In the genomic region with DNA sequence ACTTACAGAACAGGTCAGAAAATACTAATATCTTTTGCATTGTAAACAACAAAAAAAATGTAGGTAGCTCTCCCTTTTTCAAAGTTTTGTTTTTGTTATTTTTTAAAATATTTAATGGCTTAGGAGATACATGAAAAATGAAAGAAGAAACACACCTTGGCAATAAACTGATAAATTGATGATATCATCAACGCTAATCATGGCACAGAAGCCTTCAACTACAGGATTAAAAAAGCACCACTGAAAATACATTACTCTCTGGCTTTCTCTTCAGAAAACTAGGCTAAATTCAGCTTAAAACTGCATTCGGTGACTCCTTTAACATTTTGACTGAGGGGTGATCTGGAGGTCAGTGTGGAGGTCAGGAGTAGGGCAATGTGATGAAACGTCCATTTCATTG, we compare ENCODE assay signal across 8 cellular contexts.
"Had no signal": no experiment of that assay in that cellular context is flagged by ENCODE, and none has a peak within 500 bp of the region (broad histone marks: within the 10 kb centered on the region; RNA-seq: fewer than 3 reads in every experiment).

No MANE protein-coding gene starts in this region.

- H3K9me3 Mint-ChIP-seq: IgD-negative memory B cell had no signal

- DNase-seq: IMR-90, KBM-7, KG1 had no signal

- H3K4me2 ChIP-seq: KMS-11 had no signal

- H3K27ac ChIP-seq: HL-60, KMS-11 had no signal

- H3K4me3 ChIP-seq: K562 had no signal

- H3K4me1 Mint-ChIP-seq: IgD-negative memory B cell had no signal

- H3K4me3 Mint-ChIP-seq: IgD-negative memory B cell had no signal

- H3K9ac ChIP-seq: KMS-11 had no signal

- H3K27ac Mint-ChIP-seq: IgD-negative memory B cell had no signal

- ATAC-seq: K562 had no signal

- FAIRE-seq: HTR-8/SVneo, K562 had no signal
